2 cellular contexts compared by ENCODE assay signal in the genomic region with DNA sequence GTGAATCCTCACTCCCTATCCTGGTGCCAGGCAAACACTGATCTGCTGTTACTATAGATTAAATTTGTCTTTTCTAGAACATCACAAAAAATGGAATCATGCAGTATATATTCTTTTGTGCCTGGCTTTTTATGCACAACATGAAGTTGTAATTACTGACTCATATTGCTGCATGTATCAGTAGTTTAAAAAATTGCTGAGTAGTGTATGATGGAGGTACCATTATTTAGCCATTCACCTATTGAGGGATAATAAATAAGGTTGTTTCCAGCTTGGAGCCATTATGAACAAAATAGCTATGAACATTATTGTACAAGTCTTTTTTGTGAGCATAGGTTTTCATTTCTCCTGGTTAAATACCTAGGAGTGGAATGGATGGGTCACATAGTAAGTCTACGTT.
TF ChIP-seq lines count a peak whose summit lies in the region.

No MANE protein-coding gene starts in this region.

TF ChIP-seq in K562, 482 proteins besides CTCF, POLR2A, EP300 and RAD21 (continued from another document):
- TF ChIP-seq, protein P1, sequence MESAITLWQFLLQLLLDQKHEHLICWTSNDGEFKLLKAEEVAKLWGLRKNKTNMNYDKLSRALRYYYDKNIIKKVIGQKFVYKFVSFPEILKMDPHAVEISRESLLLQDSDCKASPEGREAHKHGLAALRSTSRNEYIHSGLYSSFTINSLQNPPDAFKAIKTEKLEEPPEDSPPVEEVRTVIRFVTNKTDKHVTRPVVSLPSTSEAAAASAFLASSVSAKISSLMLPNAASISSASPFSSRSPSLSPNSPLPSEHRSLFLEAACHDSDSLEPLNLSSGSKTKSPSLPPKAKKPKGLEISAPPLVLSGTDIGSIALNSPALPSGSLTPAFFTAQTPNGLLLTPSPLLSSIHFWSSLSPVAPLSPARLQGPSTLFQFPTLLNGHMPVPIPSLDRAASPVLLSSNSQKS (CRISPR knock-in tag; IDR thresholded peaks at IDR 0.05), result no peak
- TF ChIP-seq ELF2 (CRISPR knock-in tag; IDR thresholded peaks at IDR 0.05), result no peak
- peak; percentile 74 for TF ChIP-seq ZNF316 (IDR thresholded peaks at IDR 0.05)
- TF ChIP-seq HNRNPL (IDR thresholded peaks at IDR 0.05; ENCODE audit: low read depth, low read length), result no peak
- TF ChIP-seq MAFK (IDR thresholded peaks at IDR 0.05; ENCODE audit: low read length), result peak; percentile 18; the same call in 1 of the 2 replicates
- no peak for TF ChIP-seq EWSR1 (IDR thresholded peaks at IDR 0.05; ENCODE audit: borderline replicate concordance, low read depth, partially characterized antibody)
- TF ChIP-seq, protein P2, sequence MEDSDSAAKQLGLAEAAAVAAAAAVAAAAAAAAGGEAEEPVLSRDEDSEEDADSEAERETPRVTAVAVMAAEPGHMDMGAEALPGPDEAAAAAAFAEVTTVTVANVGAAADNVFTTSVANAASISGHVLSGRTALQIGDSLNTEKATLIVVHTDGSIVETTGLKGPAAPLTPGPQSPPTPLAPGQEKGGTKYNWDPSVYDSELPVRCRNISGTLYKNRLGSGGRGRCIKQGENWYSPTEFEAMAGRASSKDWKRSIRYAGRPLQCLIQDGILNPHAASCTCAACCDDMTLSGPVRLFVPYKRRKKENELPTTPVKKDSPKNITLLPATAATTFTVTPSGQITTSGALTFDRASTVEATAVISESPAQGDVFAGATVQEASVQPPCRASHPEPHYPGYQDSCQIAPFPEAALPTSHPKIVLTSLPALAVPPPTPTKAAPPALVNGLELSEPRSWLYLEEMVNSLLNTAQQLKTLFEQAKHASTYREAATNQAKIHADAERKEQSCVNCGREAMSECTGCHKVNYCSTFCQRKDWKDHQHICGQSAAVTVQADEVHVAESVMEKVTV (CRISPR knock-in tag; IDR thresholded peaks at IDR 0.05), result no peak
- TF ChIP-seq, protein P3, sequence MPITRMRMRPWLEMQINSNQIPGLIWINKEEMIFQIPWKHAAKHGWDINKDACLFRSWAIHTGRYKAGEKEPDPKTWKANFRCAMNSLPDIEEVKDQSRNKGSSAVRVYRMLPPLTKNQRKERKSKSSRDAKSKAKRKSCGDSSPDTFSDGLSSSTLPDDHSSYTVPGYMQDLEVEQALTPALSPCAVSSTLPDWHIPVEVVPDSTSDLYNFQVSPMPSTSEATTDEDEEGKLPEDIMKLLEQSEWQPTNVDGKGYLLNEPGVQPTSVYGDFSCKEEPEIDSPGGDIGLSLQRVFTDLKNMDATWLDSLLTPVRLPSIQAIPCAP (CRISPR knock-in tag; IDR thresholded peaks at IDR 0.05; ENCODE audit: borderline replicate concordance), result no peak
- no peak for TF ChIP-seq CHD1 (IDR thresholded peaks at IDR 0.05; ENCODE audit: low read length)
- no peak for TF ChIP-seq FOXP1 (CRISPR knock-in tag; IDR thresholded peaks at IDR 0.05)

TF ChIP-seq in WTC11, 78 proteins besides CTCF, POLR2A, EP300 and RAD21 (continued from another document):
- TF ChIP-seq, protein P4, sequence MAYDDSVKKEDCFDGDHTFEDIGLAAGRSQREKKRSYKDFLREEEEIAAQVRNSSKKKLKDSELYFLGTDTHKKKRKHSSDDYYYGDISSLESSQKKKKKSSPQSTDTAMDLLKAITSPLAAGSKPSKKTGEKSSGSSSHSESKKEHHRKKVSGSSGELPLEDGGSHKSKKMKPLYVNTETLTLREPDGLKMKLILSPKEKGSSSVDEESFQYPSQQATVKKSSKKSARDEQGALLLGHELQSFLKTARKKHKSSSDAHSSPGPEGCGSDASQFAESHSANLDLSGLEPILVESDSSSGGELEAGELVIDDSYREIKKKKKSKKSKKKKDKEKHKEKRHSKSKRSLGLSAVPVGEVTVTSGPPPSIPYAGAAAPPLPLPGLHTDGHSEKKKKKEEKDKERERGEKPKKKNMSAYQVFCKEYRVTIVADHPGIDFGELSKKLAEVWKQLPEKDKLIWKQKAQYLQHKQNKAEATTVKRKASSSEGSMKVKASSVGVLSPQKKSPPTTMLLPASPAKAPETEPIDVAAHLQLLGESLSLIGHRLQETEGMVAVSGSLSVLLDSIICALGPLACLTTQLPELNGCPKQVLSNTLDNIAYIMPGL (CRISPR knock-in tag; IDR thresholded peaks at IDR 0.05), result no peak
- TF ChIP-seq PRRX2 (CRISPR knock-in tag; IDR thresholded peaks at IDR 0.05) (no peak), FOXK1 (CRISPR knock-in tag; IDR thresholded peaks at IDR 0.05) (no peak), SMAD3 (CRISPR knock-in tag; IDR thresholded peaks at IDR 0.05; ENCODE audit: borderline replicate concordance) (no peak), GRHL2 (CRISPR knock-in tag; IDR thresholded peaks at IDR 0.05; ENCODE audit: insufficient replicate concordance, severe bottlenecking) (no peak), SOX15 (CRISPR knock-in tag; IDR thresholded peaks at IDR 0.05) (no peak), IRF2 (CRISPR knock-in tag; IDR thresholded peaks at IDR 0.05; ENCODE audit: borderline replicate concordance, low read depth) (no peak)
- TF ChIP-seq, protein P5, sequence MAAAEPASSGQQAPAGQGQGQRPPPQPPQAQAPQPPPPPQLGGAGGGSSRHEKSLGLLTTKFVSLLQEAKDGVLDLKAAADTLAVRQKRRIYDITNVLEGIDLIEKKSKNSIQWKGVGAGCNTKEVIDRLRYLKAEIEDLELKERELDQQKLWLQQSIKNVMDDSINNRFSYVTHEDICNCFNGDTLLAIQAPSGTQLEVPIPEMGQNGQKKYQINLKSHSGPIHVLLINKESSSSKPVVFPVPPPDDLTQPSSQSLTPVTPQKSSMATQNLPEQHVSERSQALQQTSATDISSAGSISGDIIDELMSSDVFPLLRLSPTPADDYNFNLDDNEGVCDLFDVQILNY (CRISPR knock-in tag; IDR thresholded peaks at IDR 0.05), result no peak
- TF ChIP-seq, protein P6, sequence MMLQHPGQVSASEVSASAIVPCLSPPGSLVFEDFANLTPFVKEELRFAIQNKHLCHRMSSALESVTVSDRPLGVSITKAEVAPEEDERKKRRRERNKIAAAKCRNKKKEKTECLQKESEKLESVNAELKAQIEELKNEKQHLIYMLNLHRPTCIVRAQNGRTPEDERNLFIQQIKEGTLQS (CRISPR knock-in tag; conservative IDR thresholded peaks at IDR 0.05), result no peak
- TF ChIP-seq, protein P7, sequence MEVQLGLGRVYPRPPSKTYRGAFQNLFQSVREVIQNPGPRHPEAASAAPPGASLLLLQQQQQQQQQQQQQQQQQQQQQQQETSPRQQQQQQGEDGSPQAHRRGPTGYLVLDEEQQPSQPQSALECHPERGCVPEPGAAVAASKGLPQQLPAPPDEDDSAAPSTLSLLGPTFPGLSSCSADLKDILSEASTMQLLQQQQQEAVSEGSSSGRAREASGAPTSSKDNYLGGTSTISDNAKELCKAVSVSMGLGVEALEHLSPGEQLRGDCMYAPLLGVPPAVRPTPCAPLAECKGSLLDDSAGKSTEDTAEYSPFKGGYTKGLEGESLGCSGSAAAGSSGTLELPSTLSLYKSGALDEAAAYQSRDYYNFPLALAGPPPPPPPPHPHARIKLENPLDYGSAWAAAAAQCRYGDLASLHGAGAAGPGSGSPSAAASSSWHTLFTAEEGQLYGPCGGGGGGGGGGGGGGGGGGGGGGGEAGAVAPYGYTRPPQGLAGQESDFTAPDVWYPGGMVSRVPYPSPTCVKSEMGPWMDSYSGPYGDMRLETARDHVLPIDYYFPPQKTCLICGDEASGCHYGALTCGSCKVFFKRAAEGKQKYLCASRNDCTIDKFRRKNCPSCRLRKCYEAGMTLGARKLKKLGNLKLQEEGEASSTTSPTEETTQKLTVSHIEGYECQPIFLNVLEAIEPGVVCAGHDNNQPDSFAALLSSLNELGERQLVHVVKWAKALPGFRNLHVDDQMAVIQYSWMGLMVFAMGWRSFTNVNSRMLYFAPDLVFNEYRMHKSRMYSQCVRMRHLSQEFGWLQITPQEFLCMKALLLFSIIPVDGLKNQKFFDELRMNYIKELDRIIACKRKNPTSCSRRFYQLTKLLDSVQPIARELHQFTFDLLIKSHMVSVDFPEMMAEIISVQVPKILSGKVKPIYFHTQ (CRISPR knock-in tag; IDR thresholded peaks at IDR 0.05), result no peak
- TF ChIP-seq, protein P8, sequence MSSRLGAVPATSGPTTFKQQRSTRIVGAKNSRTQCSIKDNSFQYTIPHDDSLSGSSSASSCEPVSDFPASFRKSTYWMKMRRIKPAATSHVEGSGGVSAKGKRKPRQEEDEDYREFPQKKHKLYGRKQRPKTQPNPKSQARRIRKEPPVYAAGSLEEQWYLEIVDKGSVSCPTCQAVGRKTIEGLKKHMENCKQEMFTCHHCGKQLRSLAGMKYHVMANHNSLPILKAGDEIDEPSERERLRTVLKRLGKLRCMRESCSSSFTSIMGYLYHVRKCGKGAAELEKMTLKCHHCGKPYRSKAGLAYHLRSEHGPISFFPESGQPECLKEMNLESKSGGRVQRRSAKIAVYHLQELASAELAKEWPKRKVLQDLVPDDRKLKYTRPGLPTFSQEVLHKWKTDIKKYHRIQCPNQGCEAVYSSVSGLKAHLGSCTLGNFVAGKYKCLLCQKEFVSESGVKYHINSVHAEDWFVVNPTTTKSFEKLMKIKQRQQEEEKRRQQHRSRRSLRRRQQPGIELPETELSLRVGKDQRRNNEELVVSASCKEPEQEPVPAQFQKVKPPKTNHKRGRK (CRISPR knock-in tag; IDR thresholded peaks at IDR 0.05; ENCODE audit: borderline replicate concordance), result no peak
- TF ChIP-seq, protein P9, sequence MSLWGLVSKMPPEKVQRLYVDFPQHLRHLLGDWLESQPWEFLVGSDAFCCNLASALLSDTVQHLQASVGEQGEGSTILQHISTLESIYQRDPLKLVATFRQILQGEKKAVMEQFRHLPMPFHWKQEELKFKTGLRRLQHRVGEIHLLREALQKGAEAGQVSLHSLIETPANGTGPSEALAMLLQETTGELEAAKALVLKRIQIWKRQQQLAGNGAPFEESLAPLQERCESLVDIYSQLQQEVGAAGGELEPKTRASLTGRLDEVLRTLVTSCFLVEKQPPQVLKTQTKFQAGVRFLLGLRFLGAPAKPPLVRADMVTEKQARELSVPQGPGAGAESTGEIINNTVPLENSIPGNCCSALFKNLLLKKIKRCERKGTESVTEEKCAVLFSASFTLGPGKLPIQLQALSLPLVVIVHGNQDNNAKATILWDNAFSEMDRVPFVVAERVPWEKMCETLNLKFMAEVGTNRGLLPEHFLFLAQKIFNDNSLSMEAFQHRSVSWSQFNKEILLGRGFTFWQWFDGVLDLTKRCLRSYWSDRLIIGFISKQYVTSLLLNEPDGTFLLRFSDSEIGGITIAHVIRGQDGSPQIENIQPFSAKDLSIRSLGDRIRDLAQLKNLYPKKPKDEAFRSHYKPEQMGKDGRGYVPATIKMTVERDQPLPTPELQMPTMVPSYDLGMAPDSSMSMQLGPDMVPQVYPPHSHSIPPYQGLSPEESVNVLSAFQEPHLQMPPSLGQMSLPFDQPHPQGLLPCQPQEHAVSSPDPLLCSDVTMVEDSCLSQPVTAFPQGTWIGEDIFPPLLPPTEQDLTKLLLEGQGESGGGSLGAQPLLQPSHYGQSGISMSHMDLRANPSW (CRISPR knock-in tag; conservative IDR thresholded peaks at IDR 0.05; ENCODE audit: low read depth), result no peak
- TF ChIP-seq, protein P10, sequence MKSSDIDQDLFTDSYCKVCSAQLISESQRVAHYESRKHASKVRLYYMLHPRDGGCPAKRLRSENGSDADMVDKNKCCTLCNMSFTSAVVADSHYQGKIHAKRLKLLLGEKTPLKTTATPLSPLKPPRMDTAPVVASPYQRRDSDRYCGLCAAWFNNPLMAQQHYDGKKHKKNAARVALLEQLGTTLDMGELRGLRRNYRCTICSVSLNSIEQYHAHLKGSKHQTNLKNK (CRISPR knock-in tag; IDR thresholded peaks at IDR 0.05), result no peak
